ENCODE assay signal across 17 cellular contexts in genomic region chr10:87671416-87671815, GRCh38. TPM values are rescaled to one million over a fixed set of nuclear protein-coding genes. Genes with fewer than 3 reads are reported as not detected.
DNase-seq lines count a peak whose midpoint lies in the region; ATAC-seq and TF ChIP-seq lines count a peak whose summit lies in the region.
"Had no signal": no experiment of that assay in that cellular context is flagged by ENCODE, and none has a peak within 500 bp of the region (broad histone marks: within the 10 kb centered on the region; RNA-seq: fewer than 3 reads in every experiment).

No MANE protein-coding gene starts in this region.

- no peaks in the 10 kb centered on the region for H3K9me3 Mint-ChIP-seq in osteocyte (ENCODE audit: unreplicated experiment)

- peaks cover 43% of the 10 kb centered on the region for H3K4me1 Mint-ChIP-seq in osteocyte (ENCODE audit: unreplicated experiment)

- H3K9me3 ChIP-seq in body of pancreas, result no peaks in the 10 kb centered on the region

- intact Hi-C loops in body of pancreas (cut with DNase I), result no loop called here

- 81 to 86% methylated on average over 2 of the region's 2 CpGs for WGBS in body of pancreas, 2 donors

- no peak overlapping the region for H3K4me3 ChIP-seq in body of pancreas
- H3K4me3 ChIP-seq in coronary artery, result no peak overlapping the region

- H3K4me3 Mint-ChIP-seq in osteocyte (ENCODE audit: unreplicated experiment), result no peak overlapping the region

- no peak overlapping the region for H3K27ac ChIP-seq in body of pancreas
- H3K27ac ChIP-seq in coronary artery, result no peak overlapping the region

- H3K36me3 ChIP-seq in body of pancreas (replicated peaks in 1 of 2; ENCODE audit: insufficient read depth in 1 of 2, low read depth in 2 of 2), result no peaks in the 10 kb centered on the region

- TF ChIP-seq CTCF in osteocyte (IDR thresholded peaks at IDR 0.05), result no peak
- TF ChIP-seq CTCF in body of pancreas (IDR thresholded peaks at IDR 0.05), result no peak
- TF ChIP-seq CTCF in coronary artery (IDR thresholded peaks at IDR 0.05), result no peak

- no peak for ATAC-seq in body of pancreas

- H3K27ac Mint-ChIP-seq in osteocyte (ENCODE audit: unreplicated experiment), result peak overlapping the region; percentile 73

- H3K27me3 ChIP-seq in body of pancreas, result no peaks in the 10 kb centered on the region

- no peak for TF ChIP-seq POLR2A in body of pancreas (IDR thresholded peaks at IDR 0.05)

- no peaks in the 10 kb centered on the region for H3K27me3 Mint-ChIP-seq in osteocyte (ENCODE audit: unreplicated experiment)

- DNase-seq in COLO829 (ENCODE audit: low spot score), result peak; percentile 59
- DNase-seq in M059J (ENCODE audit: low read depth), result peak; percentile 54
- DNase-seq in dedifferentiated amniotic fluid mesenchymal stem cell (ENCODE audit: extremely low spot score), result peak; percentile 71
- no peak for DNase-seq in osteocyte (ENCODE audit: extremely low spot score, unreplicated experiment)
- DNase-seq in body of pancreas, result no peak
- DNase-seq in coronary artery (ENCODE audit: low spot score), result no peak
- no peak for DNase-seq in NCI-H2171 (lab: John Stamatoyannopoulos, UW)
- DNase-seq: DMS53, HCEC 1CT, NCI-H1417 treated with DMSO at 0.1 percent for 48 hours, NCI-H1930, NCI-H2171 treated with DMSO at 0.1 percent for 48 hours, NCI-H446 treated with DMSO at 0.1 percent for 48 hours, NCI-H748 treated with DMSO at 0.1 percent for 48 hours, OCI-M1, RPMI8226, SIG-M5 had no signal

- peaks cover 34% of the 10 kb centered on the region for H3K4me1 ChIP-seq in body of pancreas

- H3K36me3 Mint-ChIP-seq in osteocyte (ENCODE audit: unreplicated experiment), result no peaks in the 10 kb centered on the region

RNA-seq across cellular contexts. Expression of gene PAPSS2, which starts 11.7 kb away (rescaled TPM):
- 69.1 and 81.0 TPM in 2 replicates for total RNA-seq in M059J (2014; rRNA removed; shearing (Covaris generic))
- total RNA-seq in osteocyte, result 18.5 and 21.9 TPM in 2 replicates
- 10 to 100 TPM; 16.9 to 17.5 TPM for total RNA-seq in body of pancreas

Comparison
In these comparisons a context has a peak if more than half of its experiments do, and no peak if none do; other contexts are left out.
1. DNase-seq: peak in COLO829 (single experiment), M059J (single experiment) and dedifferentiated amniotic fluid mesenchymal stem cell (single experiment); none in osteocyte (single experiment), body of pancreas (0 of 4), coronary artery (single experiment) and NCI-H2171 (single experiment).